18 cellular contexts compared by ENCODE assay signal in the genomic region with DNA sequence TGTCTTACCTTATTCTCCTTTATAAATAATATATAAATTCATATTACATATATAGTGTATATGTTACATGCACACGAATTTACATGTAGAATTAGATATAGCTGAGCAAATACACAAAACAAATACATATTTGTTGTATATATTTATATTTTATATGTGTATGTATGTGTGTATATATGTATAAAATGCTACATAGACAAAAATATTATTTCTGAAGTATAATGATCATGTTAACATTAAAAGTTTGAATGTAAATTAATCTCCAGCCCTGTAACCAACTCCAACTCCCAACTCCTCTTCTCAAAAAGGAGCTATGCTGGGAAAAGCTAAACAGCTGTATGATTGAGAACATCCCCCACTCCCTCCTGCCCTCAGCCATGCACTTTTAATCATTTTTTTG. TPM values are rescaled to one million over a fixed set of nuclear protein-coding genes. Genes with fewer than 3 reads are reported as not detected.
"Had no signal": no experiment of that assay in that cellular context is flagged by ENCODE, and none has a peak within 500 bp of the region (broad histone marks: within the 10 kb centered on the region; RNA-seq: fewer than 3 reads in every experiment).

No MANE protein-coding gene starts in this region.

- ATAC-seq: naive thymus-derived CD8-positive, alpha-beta T cell; sciatic nerve; stimulated activated naive CD8-positive, alpha-beta T cell treated with anti-CD3 and anti-CD28 coated beads, Interleukin-15, Interleukin-2, amounts not matched to agents 100 U/mL and 50 U/mL, for 24 hours; T-cell; upper lobe of right lung had no signal

- FAIRE-seq: colon had no signal

- H3K4me1 ChIP-seq: lower lobe of right lung, upper lobe of right lung had no signal

- H3K27ac ChIP-seq: lower lobe of right lung, upper lobe of right lung, VCaP had no signal

- H3K27me3 ChIP-seq: suprapubic skin, upper lobe of right lung had no signal

- H3K36me3 ChIP-seq: lower lobe of right lung, suprapubic skin, upper lobe of right lung had no signal

- H3K4me3 ChIP-seq: lower lobe of right lung, suprapubic skin, upper lobe of right lung had no signal

- H3K9me3 ChIP-seq: lower lobe of right lung, suprapubic skin, upper lobe of right lung had no signal

- DNase-seq: activated CD4-positive, alpha-beta memory T cell treated with anti-CD3 and anti-CD28 coated beads, Interleukin-2, amount 10 ng/mL, durations not matched to agents 7 days and 5 days; activated gamma-delta T cell treated with Interleukin-2 at 50 U/mL for 16 hours; activated naive CD8-positive, alpha-beta T cell treated with anti-CD3 and anti-CD28 coated beads, Interleukin-2, amount 10 ng/mL, durations not matched to agents 7 days and 5 days; activated T-cell treated with anti-CD3 and anti-CD28 coated beads, Interleukin-2, amount 50 U/mL, for 48 hours; anterior cingulate cortex; hypothalamus; lower lobe of right lung; naive thymus-derived CD8-positive, alpha-beta T cell; stimulated activated CD4-positive, alpha-beta T cell treated with anti-CD3 and anti-CD28 coated beads, Interleukin-4, amount 100 ng/mL, for 1 hour; stimulated activated CD8-positive, alpha-beta memory T cell treated with anti-CD3 and anti-CD28 coated beads, Interleukin-4, amount 100 ng/mL, for 48 hours; stimulated activated naive CD8-positive, alpha-beta T cell treated with anti-CD3 and anti-CD28 coated beads, Interleukin-15, Interleukin-2, amounts not matched to agents 100 U/mL and 50 U/mL, for 24 hours; T-cell; T1000; upper lobe of right lung had no signal

RNA-seq across cellular contexts. Expression of gene RND3, which starts 42.7 kb away (rescaled TPM):
- total RNA-seq: activated CD4-positive, alpha-beta memory T cell treated with anti-CD3 and anti-CD28 coated beads, Interleukin-2, amount 10 ng/mL, durations not matched to agents 7 days and 5 days; activated naive CD8-positive, alpha-beta T cell treated with anti-CD3 and anti-CD28 coated beads, Interleukin-2, amount 10 ng/mL, durations not matched to agents 7 days and 5 days; naive thymus-derived CD8-positive, alpha-beta T cell had no signal
- polyA plus RNA-seq: naive thymus-derived CD8-positive, alpha-beta T cell had no signal
